Comparison of ENCODE assay signal across 8 cellular contexts in the genomic region with DNA sequence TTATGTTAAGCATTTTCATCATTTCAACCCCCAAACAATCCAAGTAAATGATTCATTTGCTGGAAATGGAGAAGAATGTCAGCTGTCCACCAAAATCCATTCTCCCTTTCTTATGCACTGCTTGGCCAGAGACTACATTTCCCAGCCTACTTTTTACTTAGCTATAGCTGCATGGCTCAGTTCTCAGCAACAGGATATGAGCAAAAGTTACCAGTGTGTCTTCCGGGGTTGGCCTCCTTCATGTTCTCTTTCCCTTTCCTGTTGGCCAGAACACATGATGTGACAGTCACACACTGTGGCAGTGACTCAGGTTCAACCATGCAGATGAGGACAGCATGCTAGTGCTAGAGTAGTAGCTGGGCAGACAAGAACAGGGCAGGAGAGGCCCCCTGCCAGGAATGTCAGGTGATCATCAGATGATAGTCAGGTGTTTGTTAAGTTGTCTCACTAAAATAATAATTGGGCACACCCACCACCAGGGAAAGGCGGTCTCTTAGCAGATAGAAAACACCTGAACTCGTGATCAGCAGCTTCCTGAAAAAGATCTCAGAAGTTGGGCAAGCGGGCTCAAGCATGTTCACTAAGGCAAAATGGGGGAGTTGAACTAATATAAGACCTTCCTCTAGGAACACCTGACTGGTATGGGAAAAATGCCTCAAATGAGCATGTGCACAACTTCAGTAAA. TPM values are rescaled to one million over a fixed set of nuclear protein-coding genes. Genes with fewer than 3 reads are reported as not detected.
A peak's percentile ranks its signal among the peaks of the same experiment; 100 is the strongest.
DNase-seq lines count a peak whose midpoint lies in the region; ATAC-seq and TF ChIP-seq lines count a peak whose summit lies in the region.

No MANE protein-coding gene starts in this region.

- intact Hi-C loops in vagina (cut with DNase I), result no loop called here

- no peaks in the 10 kb centered on the region for H3K36me3 ChIP-seq in BLaER1
- H3K36me3 ChIP-seq in vagina, result no peaks in the 10 kb centered on the region

- H3K4me3 ChIP-seq in BLaER1 (no peak overlapping the region), vagina (no peak overlapping the region)

- H3K9me3 ChIP-seq in BLaER1 (no peaks in the 10 kb centered on the region; the same call in 1 of the 2 replicates), vagina (no peaks in the 10 kb centered on the region)

- no peak overlapping the region for H3K9ac ChIP-seq in BLaER1

- H3K27ac ChIP-seq in BLaER1 (peak overlapping the region; percentile 68; the same call in 1 of the 2 replicates), vagina (no peak overlapping the region)

- H3K4me1 ChIP-seq in BLaER1 (peaks cover 47% of the 10 kb centered on the region), vagina (peaks cover 6% of the 10 kb centered on the region)

- no peak for TF ChIP-seq CTCF in GM20000 (IDR thresholded peaks at IDR 0.05; ENCODE audit: extremely low read depth, missing control alignments)
- no peak for TF ChIP-seq CTCF in vagina (IDR thresholded peaks at IDR 0.05)

- no peaks in the 10 kb centered on the region for H4K20me1 ChIP-seq in BLaER1

- peak; percentile 40 for DNase-seq in GM20000 (ENCODE audit: low spot score)
- DNase-seq in activated CD4-positive, alpha-beta T cell treated with anti-CD3 and anti-CD28 coated beads, Interleukin-2, amount 50 U/mL, for 1 hour, result peak; percentile 58
- peak; percentile 44 to 63 (median 57) for DNase-seq in stimulated activated CD4-positive, alpha-beta T cell treated with anti-CD3 and anti-CD28 coated beads, TNF-alpha, amount 100 ng/mL, for 24 hours (ENCODE audit: low read depth in 3 of 3)
- DNase-seq in kidney glomerular epithelial cell (lab: John Stamatoyannopoulos, UW), result no peak
- DNase-seq in vagina (ENCODE audit: extremely low spot score in 2 of 2), result no peak

- no peaks in the 10 kb centered on the region for H3K27me3 ChIP-seq in BLaER1
- no peaks in the 10 kb centered on the region for H3K27me3 ChIP-seq in vagina

- TF ChIP-seq POLR2A in vagina (IDR thresholded peaks at IDR 0.05), result no peak

- ATAC-seq in HG03575 (IDR thresholded peaks at IDR 0.05; ENCODE audit: extremely low read depth, insufficient number of reproducible peaks, low FRiP score, unreplicated experiment) (peak; percentile 63), esophagus mucosa (peak; percentile 95)

- H3K4me2 ChIP-seq in BLaER1, result peak overlapping the region; percentile 75

RNA-seq across cellular contexts. Expression of gene GPR150, which starts 12.2 kb away (rescaled TPM):
- total RNA-seq in esophagus mucosa (not detected), vagina (1.7 TPM)

RNA-seq across cellular contexts. Expression of gene RFESD, which starts 14.4 kb away (rescaled TPM):
- total RNA-seq in esophagus mucosa (1.5 TPM), vagina (1.2 TPM)

RNA-seq across cellular contexts. Expression of gene SPATA9, which starts 50.7 kb away (rescaled TPM):
- total RNA-seq in esophagus mucosa, result not detected
- total RNA-seq in vagina, result not detected

Comparison
In these comparisons a context has a peak if more than half of its experiments do, and no peak if none do; other contexts are left out.
1. DNase-seq: peak in GM20000 (single experiment), activated CD4-positive, alpha-beta T cell treated with anti-CD3 and anti-CD28 coated beads, Interleukin-2, amount 50 U/mL, for 1 hour (single experiment) and stimulated activated CD4-positive, alpha-beta T cell treated with anti-CD3 and anti-CD28 coated beads, TNF-alpha, amount 100 ng/mL, for 24 hours (3 of 3); none in kidney glomerular epithelial cell (single experiment) and vagina (0 of 2).